Comparison of ENCODE assay signal across 8 cellular contexts in the genomic region with DNA sequence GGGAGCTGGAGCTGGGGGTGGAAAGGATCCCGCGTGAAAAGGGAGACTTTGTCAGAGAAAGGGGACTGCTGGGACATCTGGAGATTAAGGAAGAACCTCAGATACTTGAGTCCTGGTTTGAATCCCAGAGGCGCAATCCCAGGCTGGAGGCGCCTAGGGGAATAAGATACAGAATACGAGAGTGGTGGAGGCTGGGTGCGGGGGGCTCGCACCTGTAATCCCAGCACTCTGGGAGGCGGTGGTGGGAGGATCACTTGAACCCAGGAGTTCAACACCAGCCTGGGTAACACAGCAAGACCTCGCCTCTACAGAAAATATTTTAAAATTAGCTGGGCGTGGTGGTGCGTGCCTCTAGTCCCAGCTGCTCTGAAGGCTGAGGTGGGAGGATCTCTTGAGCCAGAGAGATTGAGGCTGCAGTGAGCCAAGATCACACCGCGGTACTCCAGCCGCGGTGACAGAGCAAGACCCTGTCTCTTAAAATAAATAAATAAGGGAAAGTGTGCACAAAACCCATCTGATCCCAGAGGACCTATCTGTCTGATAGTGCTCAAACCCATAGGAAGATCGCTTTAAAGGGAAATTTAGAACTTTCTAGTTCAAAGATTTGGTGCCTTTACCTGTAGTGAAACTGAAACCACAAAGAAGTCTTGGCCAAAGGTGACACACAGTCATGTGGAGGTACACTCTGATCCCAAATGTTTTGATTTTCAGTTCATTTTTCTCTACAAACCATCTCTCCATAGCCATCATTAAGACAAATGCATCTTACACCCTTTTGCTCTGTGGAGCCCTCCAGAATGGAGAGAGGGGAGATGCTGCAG. TPM values are rescaled to one million over a fixed set of nuclear protein-coding genes. Genes with fewer than 3 reads are reported as not detected.
A peak's percentile ranks its signal among the peaks of the same experiment; 100 is the strongest.
DNase-seq lines count a peak whose midpoint lies in the region; ATAC-seq and TF ChIP-seq lines count a peak whose summit lies in the region.

No MANE protein-coding gene starts in this region.

- no peak for DNase-seq in activated naive CD4-positive, alpha-beta T cell treated with anti-CD3 and anti-CD28 coated beads, Interleukin-2, amount 10 ng/mL, durations not matched to agents 7 days and 5 days
- no peak for DNase-seq in activated naive CD4-positive, alpha-beta T cell (lab: John Stamatoyannopoulos, UW)
- DNase-seq in ascending aorta (ENCODE audit: low spot score in 2 of 2), result no peak
- no peak for DNase-seq in mesenchymal stem cell
- no peak for DNase-seq in type B pancreatic cell (ENCODE audit: extremely low spot score, unreplicated experiment)
- no peak for DNase-seq in central memory CD4-positive, alpha-beta T cell

- intact Hi-C loops in ascending aorta (cut with DNase I), result loop anchor here (1.0 to 10.0 kb wide), 6 partner anchors 49 to 293 kb away; a partner anchor contains a TSS

- H2AFZ ChIP-seq in mesenchymal stem cell (ENCODE audit: low read depth, low read length), result peak overlapping the region; percentile 55

- H3K4me3 ChIP-seq in ascending aorta, result peak overlapping the region; percentile 64 to 83
- peak overlapping the region in 1 of 2 experiments; percentile 96 for H3K4me3 ChIP-seq in mesenchymal stem cell (ENCODE audit: insufficient read depth in 1 of 2, low read depth in 1 of 2, low read length in 2 of 2)

- H3K14ac ChIP-seq in mesenchymal stem cell (ENCODE audit: low read length in 2 of 2), result no peak overlapping the region

- no peaks in the 10 kb centered on the region for H3K9me3 ChIP-seq in ascending aorta
- no peaks in the 10 kb centered on the region for H3K9me3 ChIP-seq in mesenchymal stem cell (ENCODE audit: control insufficient read depth, low read length)

- CTCF ChIA-PET in activated naive CD4-positive, alpha-beta T cell treated with anti-CD3 and anti-CD28 coated beads, Interleukin-2, amount 10 ng/mL, durations not matched to agents 7 days and 5 days (lab: Charles Lee), result interaction anchor here (0.7 to 20.4 kb wide), 24 partner anchors 9 to 179 kb away, joined by 3 to 547 read pairs (median 4); a partner anchor contains a TSS

- WGBS in mesenchymal stem cell, result 62% methylated on average over 12 of the region's 16 CpGs

- H3K36me3 ChIP-seq in ascending aorta (peaks cover 3 to 20% of the 10 kb centered on the region in 2 donors), mesenchymal stem cell (ENCODE audit: control insufficient read depth in 1 of 2, insufficient read depth in 2 of 2, low read depth in 1 of 2, low read length in 2 of 2) (peaks cover 12 to 22% of the 10 kb centered on the region in 2 experiments)

- H3K4me1 Mint-ChIP-seq in activated naive CD4-positive, alpha-beta T cell treated with anti-CD3 and anti-CD28 coated beads, Interleukin-2, amount 10 ng/mL, durations not matched to agents 7 days and 5 days, result peaks cover 40% of the 10 kb centered on the region
- H3K4me1 Mint-ChIP-seq in type B pancreatic cell (ENCODE audit: unreplicated experiment), result peaks cover 16% of the 10 kb centered on the region

- peak overlapping the region; percentile 87 for H3K27ac Mint-ChIP-seq in activated naive CD4-positive, alpha-beta T cell treated with anti-CD3 and anti-CD28 coated beads, Interleukin-2, amount 10 ng/mL, durations not matched to agents 7 days and 5 days
- H3K27ac Mint-ChIP-seq in type B pancreatic cell, result peak overlapping the region; percentile 81

- peaks cover 4% of the 10 kb centered on the region for H3K36me3 Mint-ChIP-seq in activated naive CD4-positive, alpha-beta T cell treated with anti-CD3 and anti-CD28 coated beads, Interleukin-2, amount 10 ng/mL, durations not matched to agents 7 days and 5 days
- no peaks in the 10 kb centered on the region for H3K36me3 Mint-ChIP-seq in type B pancreatic cell

- no peak overlapping the region for H3K4me2 ChIP-seq in mesenchymal stem cell (ENCODE audit: low read length, poor library complexity, severe bottlenecking)

- H3K4ac ChIP-seq in mesenchymal stem cell (ENCODE audit: low read depth in 1 of 2, low read length in 2 of 2), result peak overlapping the region in 1 of 2 experiments; percentile 4

- peak overlapping the region; percentile 12 for H2BK15ac ChIP-seq in mesenchymal stem cell (ENCODE audit: low read depth, poor library complexity, severe bottlenecking)

- H4K91ac ChIP-seq in mesenchymal stem cell (ENCODE audit: low read length), result no peak overlapping the region

- no peak overlapping the region for H2BK5ac ChIP-seq in mesenchymal stem cell (ENCODE audit: low read depth, low read length, poor library complexity, severe bottlenecking)

- peak overlapping the region; percentile 98 for H3K4me3 Mint-ChIP-seq in activated naive CD4-positive, alpha-beta T cell treated with anti-CD3 and anti-CD28 coated beads, Interleukin-2, amount 10 ng/mL, durations not matched to agents 7 days and 5 days
- peak overlapping the region; percentile 95 for H3K4me3 Mint-ChIP-seq in type B pancreatic cell

- peak overlapping the region; percentile 89 for H3K9ac ChIP-seq in mesenchymal stem cell (ENCODE audit: low read length)

- H3K27me3 ChIP-seq in ascending aorta (peaks cover 3% of the 10 kb centered on the region), mesenchymal stem cell (ENCODE audit: control insufficient read depth in 1 of 2, insufficient read depth in 1 of 2, low read length in 2 of 2) (peaks cover 17 to 28% of the 10 kb centered on the region in 2 experiments)

- H3K9me3 Mint-ChIP-seq in activated naive CD4-positive, alpha-beta T cell treated with anti-CD3 and anti-CD28 coated beads, Interleukin-2, amount 10 ng/mL, durations not matched to agents 7 days and 5 days, result no peaks in the 10 kb centered on the region
- no peaks in the 10 kb centered on the region for H3K9me3 Mint-ChIP-seq in type B pancreatic cell

- H3K23ac ChIP-seq in mesenchymal stem cell (ENCODE audit: low read length in 2 of 2), result no peak overlapping the region

- no peak overlapping the region for H3K18ac ChIP-seq in mesenchymal stem cell (ENCODE audit: low read depth in 1 of 2, low read length in 2 of 2)

- peaks cover 17% of the 10 kb centered on the region for H3K79me1 ChIP-seq in mesenchymal stem cell (replicated peaks; ENCODE audit: low read length, poor library complexity, severe bottlenecking)

- H2BK120ac ChIP-seq in mesenchymal stem cell (ENCODE audit: low read depth, low read length), result no peak overlapping the region

- peak overlapping the region; percentile 33 for H4K8ac ChIP-seq in mesenchymal stem cell (ENCODE audit: low read length)

- H3K27me3 Mint-ChIP-seq in activated naive CD4-positive, alpha-beta T cell treated with anti-CD3 and anti-CD28 coated beads, Interleukin-2, amount 10 ng/mL, durations not matched to agents 7 days and 5 days, result peaks cover 33% of the 10 kb centered on the region
- H3K27me3 Mint-ChIP-seq in type B pancreatic cell, result peaks cover 30% of the 10 kb centered on the region

- peak overlapping the region in 1 of 2 experiments; percentile 32 for H2BK12ac ChIP-seq in mesenchymal stem cell (ENCODE audit: low read length in 2 of 2)

- H3K4me1 ChIP-seq in ascending aorta (peaks cover 5 to 6% of the 10 kb centered on the region in 2 donors), mesenchymal stem cell (ENCODE audit: control insufficient read depth, insufficient read depth, low read depth, low read length) (peaks cover 28% of the 10 kb centered on the region)

- peak overlapping the region; percentile 70 for H2AK5ac ChIP-seq in mesenchymal stem cell (ENCODE audit: low read length, severe bottlenecking)

- ATAC-seq in esophagus mucosa, result no peak
- ATAC-seq in HG02763 (IDR thresholded peaks at IDR 0.05; ENCODE audit: unreplicated experiment), result no peak

- TF ChIP-seq CTCF in ascending aorta (IDR thresholded peaks at IDR 0.05) (no peak), type B pancreatic cell (conservative IDR thresholded peaks at IDR 0.05) (peak; percentile 21)

- H3K27ac ChIP-seq in ascending aorta, result peak overlapping the region; percentile 13 to 35
- no peak overlapping the region for H3K27ac ChIP-seq in mesenchymal stem cell (ENCODE audit: low read length, poor library complexity, severe bottlenecking)

RNA-seq across cellular contexts. Expression of a gene that starts 0.6 kb away (rescaled TPM):
- total RNA-seq in ascending aorta (126 TPM), type B pancreatic cell (ENCODE audit: low replicate concordance) (34.9 and 45.2 TPM in 2 replicates), esophagus mucosa (21.2 TPM)
- 20.3 TPM for polyA plus RNA-seq in mesenchymal stem cell (2013, experiment 1 of 2)
- polyA plus RNA-seq in mesenchymal stem cell (2013, experiment 2 of 2), result 18.3 TPM

RNA-seq across cellular contexts. Expression of a gene that starts 9.3 kb away (rescaled TPM):
- total RNA-seq in ascending aorta, result 0.11 TPM
- 0.01 TPM for polyA plus RNA-seq in mesenchymal stem cell (2013, experiment 1 of 2)
- 0.03 TPM for polyA plus RNA-seq in mesenchymal stem cell (2013, experiment 2 of 2)
- 19.3 and 75.1 TPM in 2 replicates for total RNA-seq in type B pancreatic cell (ENCODE audit: low replicate concordance)
- total RNA-seq in esophagus mucosa, result 5.9 TPM

RNA-seq across cellular contexts. Expression of a gene that starts 10.2 kb away (rescaled TPM):
- total RNA-seq in ascending aorta (not detected), type B pancreatic cell (ENCODE audit: low replicate concordance) (0.64 and 2.8 TPM in 2 replicates), esophagus mucosa (0.28 TPM)
- polyA plus RNA-seq in mesenchymal stem cell (2013, experiment 1 of 2), result 0.30 TPM
- 0.36 TPM for polyA plus RNA-seq in mesenchymal stem cell (2013, experiment 2 of 2)

RNA-seq across cellular contexts. Expression of a gene that starts 10.4 kb away (rescaled TPM):
- total RNA-seq in ascending aorta (13.7 TPM), type B pancreatic cell (ENCODE audit: low replicate concordance) (37.7 and 49.4 TPM in 2 replicates), esophagus mucosa (26.7 TPM)
- polyA plus RNA-seq in mesenchymal stem cell (2013, experiment 1 of 2), result 46.1 TPM
- 47.7 TPM for polyA plus RNA-seq in mesenchymal stem cell (2013, experiment 2 of 2)

RNA-seq across cellular contexts. Expression of a gene that starts 20.1 kb away (rescaled TPM):
- total RNA-seq in ascending aorta, result 28.8 TPM
- 6.5 TPM for polyA plus RNA-seq in mesenchymal stem cell (2013, experiment 1 of 2)
- polyA plus RNA-seq in mesenchymal stem cell (2013, experiment 2 of 2), result 5.9 TPM
- 9.1 and 20.3 TPM in 2 replicates for total RNA-seq in type B pancreatic cell (ENCODE audit: low replicate concordance)
- 1.8 TPM for total RNA-seq in esophagus mucosa
